Comparison of ENCODE assay signal across 1 cellular context in genomic region chr16:11992008-11992584, GRCh38.
TF ChIP-seq lines count a peak whose summit lies in the region.

No MANE protein-coding gene starts in this region.

TF ChIP-seq in HepG2, 621 proteins besides CTCF, POLR2A, EP300 and RAD21:
- TF ChIP-seq NR2C2 (CRISPR knock-in tag; IDR thresholded peaks at IDR 0.05; ENCODE audit: borderline replicate concordance) (peak; percentile 43; the same call in 1 of the 2 replicates), ZNF362 (CRISPR knock-in tag; IDR thresholded peaks at IDR 0.05; ENCODE audit: borderline replicate concordance) (peak; percentile 38; the same call in 1 of the 2 replicates), THAP7 (CRISPR knock-in tag; IDR thresholded peaks at IDR 0.05) (no peak), ZNF263 (CRISPR knock-in tag; IDR thresholded peaks at IDR 0.05) (peak; percentile 65), ZMYM3 (CRISPR knock-in tag; IDR thresholded peaks at IDR 0.05) (peak; percentile 59; the same call in 1 of the 2 replicates), PTBP1 (IDR thresholded peaks at IDR 0.05; ENCODE audit: low read depth, low read length, poor library complexity, severe bottlenecking) (no peak), ZNF460 (CRISPR knock-in tag; IDR thresholded peaks at IDR 0.05; ENCODE audit: borderline replicate concordance) (peak; percentile 53; the same call in 1 of the 2 replicates), ATF4 (CRISPR knock-in tag; IDR thresholded peaks at IDR 0.05) (peak in 1 of 2 experiments; percentile 73; a peak in 2 of 4 replicates), CEBPB (IDR thresholded peaks at IDR 0.05; ENCODE audit: borderline replicate concordance, low read depth, low read length) (peak; percentile 88), CEBPG (CRISPR knock-in tag; IDR thresholded peaks at IDR 0.05) (peak; percentile 61; the same call in 1 of the 2 replicates), SOX6 (IDR thresholded peaks at IDR 0.05) (no peak), SOX6 (CRISPR knock-in tag; IDR thresholded peaks at IDR 0.05) (peak; percentile 13; the same call in 1 of the 2 replicates), RBM22 (optimal IDR thresholded peaks at IDR 0.05; ENCODE audit: low read length) (no peak), ZNF281 (CRISPR knock-in tag; IDR thresholded peaks at IDR 0.05; ENCODE audit: borderline replicate concordance) (0 out of 2 replicates have a peak, but pooled peaks have one; percentile 27)
- TF ChIP-seq, protein P1, sequence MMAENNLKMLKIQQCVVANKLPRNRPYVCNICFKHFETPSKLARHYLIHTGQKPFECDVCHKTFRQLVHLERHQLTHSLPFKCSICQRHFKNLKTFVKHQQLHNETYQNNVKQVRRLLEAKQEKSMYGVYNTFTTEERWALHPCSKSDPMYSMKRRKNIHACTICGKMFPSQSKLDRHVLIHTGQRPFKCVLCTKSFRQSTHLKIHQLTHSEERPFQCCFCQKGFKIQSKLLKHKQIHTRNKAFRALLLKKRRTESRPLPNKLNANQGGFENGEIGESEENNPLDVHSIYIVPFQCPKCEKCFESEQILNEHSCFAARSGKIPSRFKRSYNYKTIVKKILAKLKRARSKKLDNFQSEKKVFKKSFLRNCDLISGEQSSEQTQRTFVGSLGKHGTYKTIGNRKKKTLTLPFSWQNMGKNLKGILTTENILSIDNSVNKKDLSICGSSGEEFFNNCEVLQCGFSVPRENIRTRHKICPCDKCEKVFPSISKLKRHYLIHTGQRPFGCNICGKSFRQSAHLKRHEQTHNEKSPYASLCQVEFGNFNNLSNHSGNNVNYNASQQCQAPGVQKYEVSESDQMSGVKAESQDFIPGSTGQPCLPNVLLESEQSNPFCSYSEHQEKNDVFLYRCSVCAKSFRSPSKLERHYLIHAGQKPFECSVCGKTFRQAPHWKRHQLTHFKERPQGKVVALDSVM (CRISPR knock-in tag; IDR thresholded peaks at IDR 0.05), result peak; percentile 95
